In the genomic region with DNA sequence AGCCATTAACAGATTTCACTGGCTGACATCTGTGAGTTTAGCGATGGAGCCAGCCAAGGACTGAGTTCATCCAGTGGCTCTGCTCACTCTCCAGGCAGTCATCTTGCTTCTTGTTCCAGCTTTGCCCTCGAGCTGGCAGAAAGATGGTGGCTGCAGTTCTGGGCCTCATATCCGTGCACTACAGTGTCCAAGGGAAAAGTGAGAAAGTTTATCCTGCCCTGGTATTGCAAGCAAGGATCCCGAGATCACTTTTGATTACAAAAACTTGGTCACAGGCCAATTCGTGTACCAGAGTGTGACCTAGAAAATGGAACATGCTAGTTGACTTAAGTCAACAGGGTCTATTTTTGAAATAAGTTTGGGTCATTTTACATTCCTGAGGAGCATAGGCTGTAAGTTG, we compare ENCODE assay signal across 15 cellular contexts.
DNase-seq lines count a peak whose midpoint lies in the region; ATAC-seq and TF ChIP-seq lines count a peak whose summit lies in the region.
"Had no signal": no experiment of that assay in that cellular context is flagged by ENCODE, and none has a peak within 500 bp of the region (broad histone marks: within the 10 kb centered on the region; RNA-seq: fewer than 3 reads in every experiment).

No MANE protein-coding gene starts in this region.

- intact Hi-C loops in psoas muscle (cut with DNase I) (no loop called here), thyroid gland (cut with DNase I) (no loop called here)

- H3K27ac ChIP-seq in VCaP (peak overlapping the region; percentile 66), psoas muscle (peak overlapping the region; percentile 62), thyroid gland (peak overlapping the region; percentile 71 to 81 (median 73)), tibial nerve (no peak overlapping the region)

- TF ChIP-seq CTCF in VCaP (conservative IDR thresholded peaks at IDR 0.05) (no peak), psoas muscle (IDR thresholded peaks at IDR 0.05) (no peak), thyroid gland (IDR thresholded peaks at IDR 0.05) (no peak), tibial nerve (IDR thresholded peaks at IDR 0.05) (no peak)

- H3K36me3 ChIP-seq in psoas muscle (ENCODE audit: insufficient read depth in 1 of 2, low read depth in 1 of 2) (no peaks in the 10 kb centered on the region), thyroid gland (no peaks in the 10 kb centered on the region), tibial nerve (no peaks in the 10 kb centered on the region)
- H3K36me3 ChIP-seq: BE2C had no signal

- 28 to 40% (median 32%) methylated on average over 5 of the region's 5 CpGs for WGBS in psoas muscle, 3 donors
- WGBS in thyroid gland, 2 donors, result 40 to 45% methylated on average over 5 of the region's 5 CpGs
- 76 to 78% methylated on average over 5 of the region's 5 CpGs for WGBS in tibial nerve, 2 donors

- H3K27me3 ChIP-seq in psoas muscle (ENCODE audit: insufficient read depth in 3 of 3, low read length in 2 of 3) (no peaks in the 10 kb centered on the region), thyroid gland (no peaks in the 10 kb centered on the region), tibial nerve (no peaks in the 10 kb centered on the region)
- H3K27me3 ChIP-seq: BE2C had no signal

- H3K4me1 ChIP-seq in psoas muscle (peaks cover 22% of the 10 kb centered on the region), thyroid gland (peaks cover 27 to 28% of the 10 kb centered on the region in 2 donors), tibial nerve (no peaks in the 10 kb centered on the region)

- no peak for TF ChIP-seq POLR2A in thyroid gland (IDR thresholded peaks at IDR 0.05)
- TF ChIP-seq POLR2A in tibial nerve (IDR thresholded peaks at IDR 0.05), result no peak

- no peak overlapping the region for H3K4me3 ChIP-seq in psoas muscle
- H3K4me3 ChIP-seq in thyroid gland (replicated peaks in 1 of 3), result no peak overlapping the region
- H3K4me3 ChIP-seq in tibial nerve, result no peak overlapping the region

- no peak for TF ChIP-seq EP300 in tibial nerve (IDR thresholded peaks at IDR 0.05)

- H3K9me3 ChIP-seq in psoas muscle (no peaks in the 10 kb centered on the region), thyroid gland (no peaks in the 10 kb centered on the region), tibial nerve (no peaks in the 10 kb centered on the region)
- H3K9me3 ChIP-seq: BE2C had no signal

- peak; percentile 57 to 82 (median 77) for ATAC-seq in psoas muscle
- no peak for ATAC-seq in GM18870 (IDR thresholded peaks at IDR 0.05; ENCODE audit: unreplicated experiment)

- DNase-seq in psoas muscle, result no peak
- DNase-seq in thyroid gland, result peak; percentile 65 to 66
- DNase-seq in 8988T, result no peak
- no peak for DNase-seq in tibial nerve (ENCODE audit: low spot score in 2 of 2)
- DNase-seq: ACHN; BE2C; C1 segment of cervical spinal cord; CD4-positive, CD25-positive, alpha-beta regulatory T cell; CD8-positive, alpha-beta memory T cell; COR-L47; GOT3; H7; IMR-90 had no signal

Comparison
In these comparisons a context has a peak if more than half of its experiments do, and no peak if none do; other contexts are left out.
1. H3K27ac ChIP-seq: peak in VCaP (single experiment), psoas muscle (single experiment) and thyroid gland (3 of 3); none in tibial nerve (0 of 4).
2. DNase-seq: peak in thyroid gland (2 of 2); none in psoas muscle (0 of 2), 8988T (single experiment) and tibial nerve (0 of 2).